In genomic region chr19:9620842-9621155, GRCh38 we compare ENCODE assay signal across 2 cellular contexts.
TF ChIP-seq lines count a peak whose summit lies in the region.

No MANE protein-coding gene starts in this region.

TF ChIP-seq in H1, 55 proteins besides CTCF, POLR2A, EP300 and RAD21:
- TF ChIP-seq SP4 (IDR thresholded peaks at IDR 0.05; ENCODE audit: low read length): no peak
- peak; percentile 23 for TF ChIP-seq KDM4A (IDR thresholded peaks at IDR 0.05; ENCODE audit: low read depth, low read length, severe bottlenecking)
- TF ChIP-seq RXRA (IDR thresholded peaks at IDR 0.05; ENCODE audit: insufficient read depth, low read depth, low read length): no peak
TF ChIP-seq in H1: peak in this region for 1.

TF ChIP-seq in neural cell, 6 proteins besides CTCF, POLR2A, EP300 and RAD21:
- TF ChIP-seq MXI1 (conservative IDR thresholded peaks at IDR 0.05; ENCODE audit: poor library complexity, severe bottlenecking): no peak
- TF ChIP-seq REST (IDR thresholded peaks at IDR 0.05; ENCODE audit: borderline replicate concordance): peak; percentile 76
- no peak for TF ChIP-seq SMC3 (conservative IDR thresholded peaks at IDR 0.05; ENCODE audit: poor library complexity)
- no peak for TF ChIP-seq EZH2 (IDR thresholded peaks at IDR 0.05; ENCODE audit: borderline replicate concordance, insufficient read depth, low read length, poor library complexity, severe bottlenecking)
- no peak for TF ChIP-seq TAF1 (IDR thresholded peaks at IDR 0.05; ENCODE audit: low read depth)
- no peak for TF ChIP-seq POLR2AphosphoS5 (IDR thresholded peaks at IDR 0.05)
TF ChIP-seq in neural cell: peak in this region for 1.
